ENCODE assay signal across 42 cellular contexts in the genomic region with DNA sequence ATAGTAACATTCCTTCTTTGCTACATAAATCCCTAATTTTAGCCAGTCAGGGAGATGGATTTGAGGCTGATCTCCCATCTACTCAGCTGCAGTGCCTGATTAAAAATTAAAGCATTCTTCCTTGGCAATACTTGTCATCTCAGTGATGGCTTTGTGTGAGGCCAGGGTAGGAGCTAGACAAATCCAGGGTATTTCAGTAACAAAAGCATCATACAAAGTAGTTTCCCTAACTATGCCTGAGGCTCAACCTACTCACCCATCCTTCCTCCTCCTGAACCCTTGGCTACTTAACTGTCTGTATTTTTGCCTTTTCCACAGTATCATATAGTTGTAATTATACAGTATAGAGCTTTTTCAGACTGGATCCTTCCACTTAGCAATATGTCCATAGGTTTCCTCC. TPM values are rescaled to one million over a fixed set of nuclear protein-coding genes. Genes with fewer than 3 reads are reported as not detected.
"Had no signal": no experiment of that assay in that cellular context is flagged by ENCODE, and none has a peak within 500 bp of the region (broad histone marks: within the 10 kb centered on the region; RNA-seq: fewer than 3 reads in every experiment).

No MANE protein-coding gene starts in this region.

- H3K9me3 Mint-ChIP-seq: activated naive CD4-positive, alpha-beta T cell treated with anti-CD3 and anti-CD28 coated beads for 36 hours; activated naive CD4-positive, alpha-beta T cell treated with anti-CD3 and anti-CD28 coated beads, Interleukin-2, amount 10 ng/mL, durations not matched to agents 7 days and 5 days; activated naive CD4-positive, alpha-beta T cell treated with anti-CD3 and anti-CD28 coated beads, Interleukin-2, amount 50 U/mL, for 24 hours; activated naive CD4-positive, alpha-beta T cell treated with anti-CD3 and anti-CD28 coated beads, Interleukin-2, amount 50 U/mL, for 72 hours; activated naive CD8-positive, alpha-beta T cell treated with anti-CD3 and anti-CD28 coated beads for 36 hours; activated naive CD8-positive, alpha-beta T cell treated with anti-CD3 and anti-CD28 coated beads, Interleukin-2, amount 10 ng/mL, durations not matched to agents 7 days and 5 days; activated T-cell treated with anti-CD3 and anti-CD28 coated beads, Interleukin-2, amount 50 U/mL, for 24 hours; activated T-cell treated with anti-CD3 and anti-CD28 coated beads, Interleukin-2, amount 50 U/mL, for 72 hours; activated T-helper 17 cell treated with anti-CD3 and anti-CD28 coated beads, Interleukin-2, amount 50 U/mL, for 72 hours; activated T-helper 2 cell treated with anti-CD3 and anti-CD28 coated beads, Interferon-gamma antibody, Interleukin-2, Interleukin-4, amounts not matched to agents 10 μg/mL and 5 μg/mL and 100 μg/mL, durations not matched to agents 14 hours and 24 hours and 36 hours; central memory CD8-positive, alpha-beta T cell had no signal

- H3K36me3 Mint-ChIP-seq: activated naive CD4-positive, alpha-beta T cell treated with anti-CD3 and anti-CD28 coated beads, Interleukin-2, amount 10 ng/mL, durations not matched to agents 7 days and 5 days; activated naive CD4-positive, alpha-beta T cell treated with anti-CD3 and anti-CD28 coated beads, Interleukin-2, amount 50 U/mL, for 72 hours; activated naive CD8-positive, alpha-beta T cell; activated naive CD8-positive, alpha-beta T cell treated with anti-CD3 and anti-CD28 coated beads for 36 hours; activated naive CD8-positive, alpha-beta T cell treated with anti-CD3 and anti-CD28 coated beads, Interleukin-2, amount 10 ng/mL, durations not matched to agents 7 days and 5 days; brain had no signal

- H3K27ac Mint-ChIP-seq: activated naive CD4-positive, alpha-beta T cell treated with anti-CD3 and anti-CD28 coated beads for 36 hours; activated naive CD4-positive, alpha-beta T cell treated with anti-CD3 and anti-CD28 coated beads, Interleukin-2, amount 10 ng/mL, durations not matched to agents 7 days and 5 days; activated naive CD4-positive, alpha-beta T cell treated with anti-CD3 and anti-CD28 coated beads, Interleukin-2, amount 50 U/mL, for 24 hours; activated naive CD4-positive, alpha-beta T cell treated with anti-CD3 and anti-CD28 coated beads, Interleukin-2, amount 50 U/mL, for 72 hours; activated naive CD8-positive, alpha-beta T cell; activated naive CD8-positive, alpha-beta T cell treated with anti-CD3 and anti-CD28 coated beads for 36 hours; activated naive CD8-positive, alpha-beta T cell treated with anti-CD3 and anti-CD28 coated beads, Interleukin-2, amount 10 ng/mL, durations not matched to agents 7 days and 5 days; activated naive CD8-positive, alpha-beta T cell treated with anti-CD3 and anti-CD28 coated beads, Interleukin-2, amount 50 U/mL, for 24 hours; activated T-cell treated with anti-CD3 and anti-CD28 coated beads, Interleukin-2, amount 50 U/mL, for 24 hours; activated T-cell treated with anti-CD3 and anti-CD28 coated beads, Interleukin-2, amount 50 U/mL, for 72 hours; activated T-helper 1 cell treated with anti-CD3 and anti-CD28 coated beads, Interleukin-12 subunit alpha, Interleukin-12 subunit beta, Interleukin-2, Interleukin-4 antibody, amounts not matched to agents 30 ng/mL and 10 ng/mL and 1 ng/mL, durations not matched to agents 14 hours and 24 hours and 36 hours; activated T-helper 17 cell treated with anti-CD3 and anti-CD28 coated beads, Interleukin-2, amount 50 U/mL, for 72 hours; activated T-helper 2 cell treated with anti-CD3 and anti-CD28 coated beads, Interferon-gamma antibody, Interleukin-2, Interleukin-4, amounts not matched to agents 10 μg/mL and 5 μg/mL and 100 μg/mL, durations not matched to agents 14 hours and 24 hours and 36 hours; brain had no signal

- H3K36me3 ChIP-seq: adrenal gland, ascending aorta, brain microvascular endothelial cell, breast epithelium, cardiac muscle cell had no signal

- DNase-seq: activated effector memory CD4-positive, alpha-beta T cell treated with anti-CD3 and anti-CD28 coated beads, Interleukin-2, amount 50 U/mL, for 16 hours; activated effector memory CD4-positive, alpha-beta T cell treated with Interleukin-2 at 50 U/mL for 16 hours; activated gamma-delta T cell; activated gamma-delta T cell treated with Interleukin-2 at 50 U/mL for 16 hours; activated naive CD4-positive, alpha-beta T cell; activated naive CD4-positive, alpha-beta T cell treated with anti-CD3 and anti-CD28 coated beads for 36 hours; activated naive CD4-positive, alpha-beta T cell treated with anti-CD3 and anti-CD28 coated beads, Interleukin-2, amount 10 ng/mL, durations not matched to agents 7 days and 5 days; activated naive CD4-positive, alpha-beta T cell treated with anti-CD3 and anti-CD28 coated beads, Interleukin-2, amount 50 U/mL, for 16 hours; activated naive CD4-positive, alpha-beta T cell treated with Interleukin-2 at 50 U/mL for 16 hours; activated naive CD8-positive, alpha-beta T cell treated with anti-CD3 and anti-CD28 coated beads for 36 hours; activated naive CD8-positive, alpha-beta T cell treated with anti-CD3 and anti-CD28 coated beads, Interleukin-2, amount 10 ng/mL, durations not matched to agents 7 days and 5 days; activated naive CD8-positive, alpha-beta T cell treated with anti-CD3 and anti-CD28 coated beads, Interleukin-2, amount 50 U/mL, for 24 hours; activated T-cell treated with anti-CD3 and anti-CD28 coated beads for 4 hours; activated T-cell treated with anti-CD3 and anti-CD28 coated beads, Interleukin-2, amount 50 U/mL, for 1 hour; activated T-cell treated with anti-CD3 and anti-CD28 coated beads, Interleukin-2, amount 50 U/mL, for 24 hours; activated T-cell treated with anti-CD3 and anti-CD28 coated beads, Interleukin-2, amount 50 U/mL, for 4 hours; activated T-cell treated with anti-CD3 and anti-CD28 coated beads, Interleukin-2, amount 50 U/mL, for 48 hours; activated T-cell treated with anti-CD3 and anti-CD28 coated beads, Interleukin-2, amount 50 U/mL, for 72 hours; adrenal gland; amniotic stem cell; amygdala; anterior cingulate cortex; aorta; body of pancreas; brain microvascular endothelial cell; caudate nucleus; central memory CD4-positive, alpha-beta T cell; cerebellar nuclear complex had no signal

- H3K27me3 ChIP-seq: adrenal gland, ascending aorta, body of pancreas, brain microvascular endothelial cell, breast epithelium, cardiac muscle cell had no signal

- H3K4me1 Mint-ChIP-seq: activated naive CD4-positive, alpha-beta T cell treated with anti-CD3 and anti-CD28 coated beads, Interleukin-2, amount 10 ng/mL, durations not matched to agents 7 days and 5 days; activated naive CD4-positive, alpha-beta T cell treated with anti-CD3 and anti-CD28 coated beads, Interleukin-2, amount 50 U/mL, for 24 hours; activated naive CD8-positive, alpha-beta T cell treated with anti-CD3 and anti-CD28 coated beads for 36 hours; activated naive CD8-positive, alpha-beta T cell treated with anti-CD3 and anti-CD28 coated beads, Interleukin-2, amount 10 ng/mL, durations not matched to agents 7 days and 5 days; activated naive CD8-positive, alpha-beta T cell treated with anti-CD3 and anti-CD28 coated beads, Interleukin-2, amount 50 U/mL, for 24 hours; activated T-helper 17 cell treated with anti-CD3 and anti-CD28 coated beads, Interleukin-2, amount 50 U/mL, for 72 hours; brain; central memory CD8-positive, alpha-beta T cell had no signal

- ATAC-seq: activated naive CD4-positive, alpha-beta T cell treated with anti-CD3 and anti-CD28 coated beads, Interleukin-2, amount 50 U/mL, for 72 hours; activated naive CD8-positive, alpha-beta T cell treated with anti-CD3 and anti-CD28 coated beads, Interleukin-2, amount 50 U/mL, for 24 hours; activated T-cell treated with anti-CD3 and anti-CD28 coated beads, Interleukin-2, amount 50 U/mL, for 4 hours; activated T-cell treated with anti-CD3 and anti-CD28 coated beads, Interleukin-2, amount 50 U/mL, for 72 hours; activated T-helper 17 cell treated with anti-CD3 and anti-CD28 coated beads, Interleukin-2, amount 50 U/mL, for 72 hours; body of pancreas had no signal

- H3K9me3 ChIP-seq: adrenal gland, ascending aorta, body of pancreas, breast epithelium had no signal

- H3K27me3 Mint-ChIP-seq: activated naive CD8-positive, alpha-beta T cell treated with anti-CD3 and anti-CD28 coated beads for 36 hours; activated naive CD8-positive, alpha-beta T cell treated with anti-CD3 and anti-CD28 coated beads, Interleukin-2, amount 10 ng/mL, durations not matched to agents 7 days and 5 days; activated T-cell treated with anti-CD3 and anti-CD28 coated beads, Interleukin-2, amount 50 U/mL, for 24 hours had no signal

- H3K4me3 ChIP-seq: adrenal gland, ascending aorta, body of pancreas, breast epithelium, cardiac muscle cell had no signal

- H3K27ac ChIP-seq: adrenal gland, ascending aorta, body of pancreas, brain microvascular endothelial cell, breast epithelium, cardiac muscle cell had no signal

- H3K4me1 ChIP-seq: adrenal gland, ascending aorta, body of pancreas, breast epithelium had no signal

- H3K4me3 Mint-ChIP-seq: activated naive CD4-positive, alpha-beta T cell treated with anti-CD3 and anti-CD28 coated beads for 36 hours; activated naive CD4-positive, alpha-beta T cell treated with anti-CD3 and anti-CD28 coated beads, Interleukin-2, amount 10 ng/mL, durations not matched to agents 7 days and 5 days; activated naive CD8-positive, alpha-beta T cell; activated naive CD8-positive, alpha-beta T cell treated with anti-CD3 and anti-CD28 coated beads for 36 hours; activated naive CD8-positive, alpha-beta T cell treated with anti-CD3 and anti-CD28 coated beads, Interleukin-2, amount 10 ng/mL, durations not matched to agents 7 days and 5 days; activated naive CD8-positive, alpha-beta T cell treated with anti-CD3 and anti-CD28 coated beads, Interleukin-2, amount 50 U/mL, for 24 hours; activated T-cell treated with anti-CD3 and anti-CD28 coated beads, Interleukin-2, amount 50 U/mL, for 24 hours; activated T-cell treated with anti-CD3 and anti-CD28 coated beads, Interleukin-2, amount 50 U/mL, for 4 hours; activated T-cell treated with anti-CD3 and anti-CD28 coated beads, Interleukin-2, amount 50 U/mL, for 72 hours; activated T-helper 1 cell treated with anti-CD3 and anti-CD28 coated beads, Interleukin-12 subunit alpha, Interleukin-12 subunit beta, Interleukin-2, Interleukin-4 antibody, amounts not matched to agents 30 ng/mL and 10 ng/mL and 1 ng/mL, durations not matched to agents 14 hours and 24 hours and 36 hours; activated T-helper 17 cell treated with anti-CD3 and anti-CD28 coated beads, Interleukin-2, amount 50 U/mL, for 72 hours; brain; central memory CD8-positive, alpha-beta T cell had no signal

RNA-seq across cellular contexts. Expression of a gene that starts 37.7 kb away (rescaled TPM):
- total RNA-seq: astrocyte, bronchial epithelial cell, cardiac muscle cell, cerebellum had no signal

RNA-seq across cellular contexts. Expression of a gene that starts 52.7 kb away (rescaled TPM):
- total RNA-seq: astrocyte, bronchial epithelial cell, cardiac muscle cell had no signal
- polyA plus RNA-seq: cardiac muscle cell had no signal
